ENCODE assay signal across 8 cellular contexts in the genomic region with DNA sequence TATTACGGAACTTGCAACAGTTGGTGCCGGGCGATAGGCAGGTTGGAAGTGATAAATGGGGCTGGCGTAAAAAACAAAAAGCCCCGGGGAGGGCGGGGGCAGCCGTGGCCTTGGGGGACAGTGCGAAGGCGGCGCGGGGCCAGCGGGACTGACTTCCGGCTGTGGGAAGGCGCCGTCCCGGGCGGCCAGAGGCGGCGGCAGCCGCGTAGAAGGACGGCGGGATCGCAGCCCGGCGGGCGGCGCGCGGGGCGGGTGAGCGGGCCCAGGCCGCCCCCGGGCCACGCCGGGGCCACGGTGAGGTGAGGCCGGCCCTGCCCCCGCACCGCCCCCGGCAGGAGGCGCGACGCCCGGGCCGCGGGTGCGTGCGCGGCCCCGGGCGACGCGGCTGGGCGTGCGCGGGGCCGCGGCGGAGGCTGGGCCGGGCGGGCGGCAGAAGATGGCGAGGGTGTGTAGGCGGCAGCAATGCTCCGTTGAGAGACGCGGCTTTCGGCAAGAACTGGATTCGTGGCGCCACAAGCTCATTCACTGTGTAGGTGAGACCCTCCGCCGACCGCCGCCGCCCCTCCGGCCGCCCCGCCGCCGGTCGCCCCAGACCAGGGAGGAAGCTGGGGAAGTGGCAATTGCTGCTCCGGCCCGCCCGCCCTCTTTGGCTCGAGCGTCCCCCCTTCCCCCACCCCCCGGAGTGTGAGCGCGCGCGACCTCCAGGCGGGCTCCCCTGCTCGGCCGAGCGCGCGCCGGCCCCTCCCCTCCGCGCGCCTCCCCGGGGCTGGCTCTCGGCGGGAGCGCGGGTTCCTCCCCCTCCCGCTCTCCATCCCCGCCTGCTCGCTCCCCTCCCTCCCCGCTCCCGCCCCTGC. TPM values are rescaled to one million over a fixed set of nuclear protein-coding genes. Genes with fewer than 3 reads are reported as not detected.
DNase-seq lines count a peak whose midpoint lies in the region; ATAC-seq and TF ChIP-seq lines count a peak whose summit lies in the region.

A gene (plus strand): TSS at position 432 of the 854 bp plus-strand sequence. CDS start 116,760 bp downstream, outside the sequence.

- DNase-seq in Kasumi-1 (lab: John Stamatoyannopoulos, UW), result peak; percentile 94 to 97
- DNase-seq in SIG-M5 treated with dmso at 0.1 percent for 504 hours (lab: John Stamatoyannopoulos, UW; ENCODE audit: unreplicated experiment), result peak; percentile 87
- peak; percentile 82 for DNase-seq in activated gamma-delta T cell (lab: John Stamatoyannopoulos, UW)
- peak; percentile 89 for DNase-seq in fibroblast of villous mesenchyme (ENCODE audit: low read depth)
- DNase-seq in neural crest cell (ENCODE audit: low read depth, low spot score), result peak; percentile 71
- peak; percentile 88 for DNase-seq in stomach

- no peaks in the 10 kb centered on the region for H3K9me3 Mint-ChIP-seq in neural crest cell

- H4K20me1 ChIP-seq in DOHH2 (ENCODE audit: control insufficient read depth, insufficient read depth, low read depth, low read length), result peaks cover 22% of the 10 kb centered on the region

- H3K36me3 ChIP-seq in DOHH2 (ENCODE audit: control insufficient read depth, low read length), result peaks cover 25% of the 10 kb centered on the region
- no peaks in the 10 kb centered on the region for H3K36me3 ChIP-seq in stomach

- peaks cover 3% of the 10 kb centered on the region for H3K36me3 Mint-ChIP-seq in neural crest cell (ENCODE audit: low read depth)

- H3K27ac ChIP-seq in DOHH2 (ENCODE audit: low read depth, low read length) (peak within 1 kb of the TSS; percentile 87), stomach (peak within 1 kb of the TSS; percentile 94 to 100 (median 97))

- no peaks in the 10 kb centered on the region for H3K9me2 ChIP-seq in DOHH2 (replicated peaks; ENCODE audit: control insufficient read depth, low read length)

- TF ChIP-seq CTCF in DOHH2 (IDR thresholded peaks at IDR 0.05; ENCODE audit: low read depth, low read length, poor library complexity, severe bottlenecking) (no peak), fibroblast of villous mesenchyme (IDR thresholded peaks at IDR 0.05; ENCODE audit: insufficient read depth, low read depth, low read length) (no peak), neural crest cell (conservative IDR thresholded peaks at IDR 0.05) (peak; percentile 10), stomach (IDR thresholded peaks at IDR 0.05) (no peak)

- TF ChIP-seq EP300 in stomach (IDR thresholded peaks at IDR 0.05), result no peak

- H3K4me1 Mint-ChIP-seq in neural crest cell, result peaks cover 43% of the 10 kb centered on the region

- H3K4me3 Mint-ChIP-seq in neural crest cell, result peak within 1 kb of the TSS; percentile 100

- intact Hi-C loops in stomach (cut with DNase I; ENCODE audit: low total_unique reads), result no loop called here

- H3K4me1 ChIP-seq in DOHH2 (ENCODE audit: control insufficient read depth, low read length) (peaks cover 59% of the 10 kb centered on the region), stomach (peaks cover 36 to 52% (median 43%) of the 10 kb centered on the region in 4 donors)

- TF ChIP-seq POLR2A in stomach (IDR thresholded peaks at IDR 0.05), result peak in 1 of 4 donors; percentile 37

- H3K4me3 ChIP-seq in DOHH2 (ENCODE audit: low read length) (peak within 1 kb of the TSS; percentile 90), fibroblast of villous mesenchyme (ENCODE audit: low read depth, low read length) (peak within 1 kb of the TSS; percentile 83), stomach (peak within 1 kb of the TSS; percentile 96 to 100 (median 97))

- H3K27ac Mint-ChIP-seq in neural crest cell (ENCODE audit: unreplicated experiment), result peak within 1 kb of the TSS; percentile 98

- ATAC-seq in GM21786 (IDR thresholded peaks at IDR 0.05; ENCODE audit: unreplicated experiment), result peak; percentile 47

- peaks cover 57% of the 10 kb centered on the region for H3K79me2 ChIP-seq in DOHH2 (ENCODE audit: control insufficient read depth, low read length)

- peak within 1 kb of the TSS; percentile 98 for H3K4me2 ChIP-seq in DOHH2 (ENCODE audit: low read length)

- H3K27me3 ChIP-seq in DOHH2 (ENCODE audit: control insufficient read depth, low read length) (no peaks in the 10 kb centered on the region), stomach (no peaks in the 10 kb centered on the region)

- no peaks in the 10 kb centered on the region for H3K9me3 ChIP-seq in DOHH2 (ENCODE audit: control insufficient read depth, insufficient read depth, low read length)
- H3K9me3 ChIP-seq in stomach, result no peaks in the 10 kb centered on the region

- peaks cover 13% of the 10 kb centered on the region for H3F3A ChIP-seq in DOHH2 (ENCODE audit: control insufficient read depth, insufficient read depth)

- WGBS in stomach, 5 donors, result 0 to 1% (median 1%) methylated on average over 32 to 112 of the region's 112 CpGs

- H3K27me3 Mint-ChIP-seq in neural crest cell (ENCODE audit: low read depth), result peaks cover 4% of the 10 kb centered on the region

RNA-seq across cellular contexts. Expression of the gene that starts here (rescaled TPM):
- total RNA-seq in fibroblast of villous mesenchyme, result 31.6 and 58.7 TPM in 2 replicates
- 53.0 and 54.4 TPM in 2 replicates for total RNA-seq in neural crest cell
- total RNA-seq in stomach, result 10 to 100 TPM; 12.7 to 61.3 (median 31.2) TPM
- 1 to 10 TPM; 2.0 to 2.6 (median 2.1) TPM for polyA plus RNA-seq in stomach

Comparison
In these comparisons a context has a peak if more than half of its experiments do, and no peak if none do; other contexts are left out.
1. Peak in every context shown above with its lines: DNase-seq, ATAC-seq, H3K4me3 ChIP-seq and H3K27ac ChIP-seq.